In the genomic region with DNA sequence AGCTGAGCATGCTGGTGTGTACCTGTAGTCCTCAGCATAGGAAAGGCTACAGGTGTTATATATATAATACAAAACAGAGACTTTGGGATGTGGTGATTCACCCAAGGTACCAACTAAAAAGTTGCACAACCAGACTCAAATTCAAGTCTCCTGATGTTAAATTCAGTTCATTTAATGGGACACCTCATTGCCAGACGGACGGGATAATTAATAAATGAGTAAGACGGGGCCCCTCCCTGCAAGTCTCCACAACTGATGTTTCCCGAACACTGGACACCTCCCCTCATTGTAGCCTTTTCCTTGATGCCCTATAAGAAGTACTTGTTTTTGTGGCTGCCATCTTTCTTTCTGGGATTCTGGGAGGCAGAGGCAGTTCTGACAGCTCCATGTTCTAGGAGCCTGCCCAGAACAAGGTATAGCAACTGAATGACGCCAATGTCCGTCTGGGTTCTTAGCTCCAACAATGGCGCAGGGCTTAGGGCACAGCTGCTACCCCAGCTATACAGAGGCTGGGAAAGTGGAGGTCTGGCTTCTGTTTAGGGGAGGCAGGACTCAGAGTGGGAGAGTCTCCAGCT, we compare ENCODE assay signal across 24 cellular contexts. TPM values are rescaled to one million over a fixed set of nuclear protein-coding genes. Genes with fewer than 3 reads are reported as not detected.
"Had no signal": no experiment of that assay in that cellular context is flagged by ENCODE, and none has a peak within 500 bp of the region (broad histone marks: within the 10 kb centered on the region; RNA-seq: fewer than 3 reads in every experiment).

No MANE protein-coding gene starts in this region.

- H3K4me1 Mint-ChIP-seq: central memory CD8-positive, alpha-beta T cell; naive thymus-derived CD8-positive, alpha-beta T cell had no signal

- H3K36me3 ChIP-seq: colonic mucosa, heart right ventricle, left lung, spleen, transverse colon had no signal

- H3K36me3 Mint-ChIP-seq: naive thymus-derived CD8-positive, alpha-beta T cell; stimulated activated naive B cell treated with anti-CD40 and anti-IgM and Interleukin-4, amounts not matched to agents 10 μg/mL and 1 μg/mL and 100 μg/mL, for 72 hours had no signal

- H3K27ac ChIP-seq: colonic mucosa, heart right ventricle, left lung, psoas muscle, spleen, transverse colon had no signal

- ATAC-seq: heart right ventricle; left cardiac atrium; left lung; naive thymus-derived CD8-positive, alpha-beta T cell; psoas muscle; right cardiac atrium; stimulated activated naive B cell treated with anti-CD40 and anti-IgM and Interleukin-4, amounts not matched to agents 10 μg/mL and 1 μg/mL and 100 μg/mL, for 72 hours had no signal

- H3K27me3 Mint-ChIP-seq: central memory CD8-positive, alpha-beta T cell; dendritic cell treated with granulocyte-macrophage colony-stimulating factor and Interleukin-4, amounts not matched to agents 40 ng/mL and 50 ng/mL, for 4 days; naive thymus-derived CD8-positive, alpha-beta T cell; stimulated activated naive B cell treated with anti-CD40 and anti-IgM and Interleukin-4, amounts not matched to agents 10 μg/mL and 1 μg/mL and 100 μg/mL, for 72 hours had no signal

- H3K27ac Mint-ChIP-seq: dendritic cell treated with granulocyte-macrophage colony-stimulating factor and Interleukin-4, amounts not matched to agents 40 ng/mL and 50 ng/mL, for 4 days; endodermal cell; nephron progenitor cell; stimulated activated naive B cell treated with anti-CD40 and anti-IgM and Interleukin-4, amounts not matched to agents 10 μg/mL and 1 μg/mL and 100 μg/mL, for 72 hours; stimulated activated naive CD8-positive, alpha-beta T cell treated with anti-CD3 and anti-CD28 coated beads, Interleukin-15, Interleukin-2, amounts not matched to agents 100 ng/mL and 50 ng/mL, for 24 hours had no signal

- H3K4me3 ChIP-seq: colonic mucosa, heart right ventricle, left lung, psoas muscle, skin epidermis, spleen, transverse colon had no signal

- H3K4me1 ChIP-seq: colonic mucosa, left lung, psoas muscle, transverse colon had no signal

- H3K9me3 ChIP-seq: colonic mucosa, heart right ventricle, left lung, psoas muscle, spleen, transverse colon had no signal

- FAIRE-seq: islet of Langerhans had no signal

- DNase-seq: colonic mucosa; effector CD8-positive, alpha-beta T cell; endodermal cell; erythroblast; foreskin melanocyte; glutamatergic neuron; heart right ventricle; hippocampal formation; left cardiac atrium; left lung; mesendoderm; naive thymus-derived CD8-positive, alpha-beta T cell; nephron progenitor cell; nucleus accumbens; psoas muscle; right cardiac atrium; spleen; stimulated activated naive B cell treated with anti-CD40 and anti-IgM and Interleukin-4, amounts not matched to agents 10 μg/mL and 1 μg/mL and 100 μg/mL, for 72 hours; transverse colon had no signal

- H3K9me3 Mint-ChIP-seq: central memory CD8-positive, alpha-beta T cell; dendritic cell treated with granulocyte-macrophage colony-stimulating factor and Interleukin-4, amounts not matched to agents 40 ng/mL and 50 ng/mL, for 4 days; endodermal cell; naive thymus-derived CD8-positive, alpha-beta T cell; stimulated activated naive B cell treated with anti-CD40 and anti-IgM and Interleukin-4, amounts not matched to agents 10 μg/mL and 1 μg/mL and 100 μg/mL, for 72 hours; stimulated activated naive CD8-positive, alpha-beta T cell treated with anti-CD3 and anti-CD28 coated beads, Interleukin-15, Interleukin-2, amounts not matched to agents 100 ng/mL and 50 ng/mL, for 24 hours had no signal

- H3K27me3 ChIP-seq: colonic mucosa, heart right ventricle, left lung, spleen, transverse colon had no signal

- H3K4me3 Mint-ChIP-seq: central memory CD8-positive, alpha-beta T cell; dendritic cell treated with granulocyte-macrophage colony-stimulating factor and Interleukin-4, amounts not matched to agents 40 ng/mL and 50 ng/mL, for 4 days; endodermal cell; naive thymus-derived CD8-positive, alpha-beta T cell; nephron progenitor cell; stimulated activated naive B cell treated with anti-CD40 and anti-IgM and Interleukin-4, amounts not matched to agents 10 μg/mL and 1 μg/mL and 100 μg/mL, for 72 hours; stimulated activated naive CD8-positive, alpha-beta T cell treated with anti-CD3 and anti-CD28 coated beads, Interleukin-15, Interleukin-2, amounts not matched to agents 100 ng/mL and 50 ng/mL, for 24 hours had no signal

RNA-seq across cellular contexts. Expression of a gene that starts 50.7 kb away (rescaled TPM):
- total RNA-seq: naive thymus-derived CD8-positive, alpha-beta T cell had no signal
- polyA plus RNA-seq: naive thymus-derived CD8-positive, alpha-beta T cell had no signal
